In the genomic region with DNA sequence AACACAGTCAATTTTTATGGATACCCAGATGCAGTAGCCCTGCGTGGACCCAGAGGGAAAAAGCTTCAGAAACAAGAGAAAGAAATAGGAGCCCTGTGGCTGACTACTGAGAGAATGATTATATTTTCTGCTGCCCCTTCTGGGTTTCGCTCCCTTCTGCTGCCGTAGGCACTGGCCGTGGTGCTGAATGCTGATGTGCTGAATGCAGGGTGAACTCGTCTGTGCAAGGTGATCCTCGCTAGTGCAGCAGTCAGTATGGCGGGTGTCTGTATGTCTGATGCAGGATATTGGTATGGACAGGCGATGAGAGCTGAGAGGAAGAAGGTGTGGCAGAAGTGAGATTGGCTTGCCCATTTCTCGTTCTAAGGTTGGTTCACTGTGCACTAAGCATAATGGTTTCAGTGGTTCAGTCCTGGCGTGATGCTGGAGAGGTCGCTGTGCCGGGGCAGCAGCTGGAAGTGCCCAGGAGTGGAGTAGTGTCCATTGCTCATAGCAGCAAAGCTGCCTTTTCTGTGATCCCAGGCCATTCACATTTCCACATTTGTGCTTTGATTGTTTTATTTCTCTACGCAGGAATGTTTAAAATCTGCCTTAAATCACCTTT, we compare ENCODE assay signal across 10 cellular contexts.
A peak's percentile ranks its signal among the peaks of the same experiment; 100 is the strongest.
DNase-seq lines count a peak whose midpoint lies in the region; ATAC-seq and TF ChIP-seq lines count a peak whose summit lies in the region.
"Had no signal": no experiment of that assay in that cellular context is flagged by ENCODE, and none has a peak within 500 bp of the region (broad histone marks: within the 10 kb centered on the region; RNA-seq: fewer than 3 reads in every experiment).

No MANE protein-coding gene starts in this region.

- no peak overlapping the region for H2AFZ ChIP-seq in SK-N-SH (ENCODE audit: low read depth)

- DNase-seq in Right ventricle myocardium inferior (ENCODE audit: missing footprints) (no peak), left ventricle myocardium inferior (no peak), SK-N-SH (no peak), fibroblast of villous mesenchyme (ENCODE audit: low read depth) (peak; percentile 29), testis (peak; percentile 50), COLO668 (lab: John Stamatoyannopoulos, UW; ENCODE audit: unreplicated experiment) (no peak), hippocampal formation (lab: John Stamatoyannopoulos, UW) (no peak)
- DNase-seq in stimulated activated CD4-positive, alpha-beta T cell treated with anti-CD3 and anti-CD28 coated beads, Interleukin-4, amount 100 ng/mL, for 1 hour, result no peak
- DNase-seq: central memory CD4-positive, alpha-beta T cell had no signal

- TF ChIP-seq RAD21 in SK-N-SH (IDR thresholded peaks at IDR 0.05; ENCODE audit: low read length), result no peak

- peak; percentile 26 for ATAC-seq in Right ventricle myocardium inferior

- no peaks in the 10 kb centered on the region for H3K4me1 ChIP-seq in left ventricle myocardium inferior
- no peaks in the 10 kb centered on the region for H3K4me1 ChIP-seq in SK-N-SH (ENCODE audit: control insufficient read depth in 1 of 2, insufficient read depth in 2 of 2, low read depth in 1 of 2, low read length in 1 of 2)
- no peaks in the 10 kb centered on the region for H3K4me1 ChIP-seq in testis

- no peak for TF ChIP-seq CTCF in left ventricle myocardium inferior (IDR thresholded peaks at IDR 0.05; ENCODE audit: borderline replicate concordance)
- no peak for TF ChIP-seq CTCF in SK-N-SH (IDR thresholded peaks at IDR 0.05)
- TF ChIP-seq CTCF in fibroblast of villous mesenchyme (IDR thresholded peaks at IDR 0.05; ENCODE audit: insufficient read depth, low read depth, low read length), result no peak
- no peak for TF ChIP-seq CTCF in testis (IDR thresholded peaks at IDR 0.05)

- H3K4me3 ChIP-seq in left ventricle myocardium inferior (no peak overlapping the region), SK-N-SH (ENCODE audit: low read depth in 2 of 2, low read length in 1 of 2) (no peak overlapping the region), fibroblast of villous mesenchyme (ENCODE audit: low read depth, low read length) (no peak overlapping the region), testis (no peak overlapping the region)

- no peaks in the 10 kb centered on the region for H3K9me3 ChIP-seq in left ventricle myocardium inferior (replicated peaks)
- no peaks in the 10 kb centered on the region for H3K9me3 ChIP-seq in SK-N-SH
- H3K9me3 ChIP-seq in testis, result no peaks in the 10 kb centered on the region

- POLR2A ChIA-PET in SK-N-SH (lab: Yijun Ruan, JAX), result no interaction called here

- no peaks in the 10 kb centered on the region for H4K20me1 ChIP-seq in SK-N-SH (ENCODE audit: insufficient read depth)

- H3K79me2 ChIP-seq in SK-N-SH (ENCODE audit: insufficient read depth), result no peaks in the 10 kb centered on the region

- no peak overlapping the region for H3K4me2 ChIP-seq in SK-N-SH

- CTCF ChIA-PET in SK-N-SH (lab: Yijun Ruan, JAX), result interaction anchor here (0.8 kb wide), 1 partner anchor 56 kb away, joined by 3 read pairs; no protein-coding TSS in a partner anchor

- intact Hi-C loops in Right ventricle myocardium inferior (cut with DNase I), result no loop called here
- intact Hi-C loops in left ventricle myocardium inferior (cut with micrococcal nuclease), result no loop called here
- intact Hi-C loops in testis (cut with DNase I; ENCODE audit: low total_unique reads), result no loop called here

- H3K27ac ChIP-seq in left ventricle myocardium inferior (replicated peaks) (no peak overlapping the region), SK-N-SH (ENCODE audit: low read depth in 2 of 2, low read length in 1 of 2) (no peak overlapping the region), testis (no peak overlapping the region)
- H3K27ac ChIP-seq: C4-2B had no signal

- no peaks in the 10 kb centered on the region for H3F3A ChIP-seq in SK-N-SH (replicated peaks; ENCODE audit: insufficient read depth)

- H3K9ac ChIP-seq in SK-N-SH, result no peak overlapping the region

- 71% methylated on average over 13 of the region's 13 CpGs for WGBS in SK-N-SH (ENCODE audit: low lambda C conversion rate)
- WGBS in testis, 2 donors, result 28 to 31% methylated on average over 13 of the region's 13 CpGs

- H3K27me3 ChIP-seq in left ventricle myocardium inferior (ENCODE audit: low read depth) (peaks cover 49% of the 10 kb centered on the region), SK-N-SH (ENCODE audit: insufficient read depth) (no peaks in the 10 kb centered on the region), testis (no peaks in the 10 kb centered on the region)

- H3K9me2 ChIP-seq in SK-N-SH, result no peaks in the 10 kb centered on the region

- no peak for TF ChIP-seq POLR2A in testis (IDR thresholded peaks at IDR 0.05)

- no peak for TF ChIP-seq EP300 in SK-N-SH (IDR thresholded peaks at IDR 0.05; ENCODE audit: borderline replicate concordance in 1 of 2, low read depth in 1 of 2, low read length in 1 of 2)

- no peaks in the 10 kb centered on the region for H3K36me3 ChIP-seq in left ventricle myocardium inferior
- no peaks in the 10 kb centered on the region for H3K36me3 ChIP-seq in SK-N-SH (replicated peaks in 1 of 2; ENCODE audit: control insufficient read depth in 1 of 2, insufficient read depth in 2 of 2, low read length in 1 of 2)
- no peaks in the 10 kb centered on the region for H3K36me3 ChIP-seq in testis (ENCODE audit: low read depth, missing control alignments)

TF ChIP-seq in SK-N-SH, 30 proteins besides CTCF, POLR2A, EP300 and RAD21:
- TF ChIP-seq, protein P1, sequence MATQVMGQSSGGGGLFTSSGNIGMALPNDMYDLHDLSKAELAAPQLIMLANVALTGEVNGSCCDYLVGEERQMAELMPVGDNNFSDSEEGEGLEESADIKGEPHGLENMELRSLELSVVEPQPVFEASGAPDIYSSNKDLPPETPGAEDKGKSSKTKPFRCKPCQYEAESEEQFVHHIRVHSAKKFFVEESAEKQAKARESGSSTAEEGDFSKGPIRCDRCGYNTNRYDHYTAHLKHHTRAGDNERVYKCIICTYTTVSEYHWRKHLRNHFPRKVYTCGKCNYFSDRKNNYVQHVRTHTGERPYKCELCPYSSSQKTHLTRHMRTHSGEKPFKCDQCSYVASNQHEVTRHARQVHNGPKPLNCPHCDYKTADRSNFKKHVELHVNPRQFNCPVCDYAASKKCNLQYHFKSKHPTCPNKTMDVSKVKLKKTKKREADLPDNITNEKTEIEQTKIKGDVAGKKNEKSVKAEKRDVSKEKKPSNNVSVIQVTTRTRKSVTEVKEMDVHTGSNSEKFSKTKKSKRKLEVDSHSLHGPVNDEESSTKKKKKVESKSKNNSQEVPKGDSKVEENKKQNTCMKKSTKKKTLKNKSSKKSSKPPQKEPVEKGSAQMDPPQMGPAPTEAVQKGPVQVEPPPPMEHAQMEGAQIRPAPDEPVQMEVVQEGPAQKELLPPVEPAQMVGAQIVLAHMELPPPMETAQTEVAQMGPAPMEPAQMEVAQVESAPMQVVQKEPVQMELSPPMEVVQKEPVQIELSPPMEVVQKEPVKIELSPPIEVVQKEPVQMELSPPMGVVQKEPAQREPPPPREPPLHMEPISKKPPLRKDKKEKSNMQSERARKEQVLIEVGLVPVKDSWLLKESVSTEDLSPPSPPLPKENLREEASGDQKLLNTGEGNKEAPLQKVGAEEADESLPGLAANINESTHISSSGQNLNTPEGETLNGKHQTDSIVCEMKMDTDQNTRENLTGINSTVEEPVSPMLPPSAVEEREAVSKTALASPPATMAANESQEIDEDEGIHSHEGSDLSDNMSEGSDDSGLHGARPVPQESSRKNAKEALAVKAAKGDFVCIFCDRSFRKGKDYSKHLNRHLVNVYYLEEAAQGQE (IDR thresholded peaks at IDR 0.05; ENCODE audit: low read depth, low read length), result peak; percentile 99
- TF ChIP-seq RFX5 (IDR thresholded peaks at IDR 0.05; ENCODE audit: low read length), result no peak

Comparison
In these comparisons a context has a peak if more than half of its experiments do, and no peak if none do; other contexts are left out.
1. DNase-seq: peak in fibroblast of villous mesenchyme (single experiment) and testis (single experiment); none in Right ventricle myocardium inferior (single experiment), left ventricle myocardium inferior (single experiment), SK-N-SH (single experiment), COLO668 (single experiment), stimulated activated CD4-positive, alpha-beta T cell treated with anti-CD3 and anti-CD28 coated beads, Interleukin-4, amount 100 ng/mL, for 1 hour (single experiment) and hippocampal formation (0 of 2).